In the genomic region with DNA sequence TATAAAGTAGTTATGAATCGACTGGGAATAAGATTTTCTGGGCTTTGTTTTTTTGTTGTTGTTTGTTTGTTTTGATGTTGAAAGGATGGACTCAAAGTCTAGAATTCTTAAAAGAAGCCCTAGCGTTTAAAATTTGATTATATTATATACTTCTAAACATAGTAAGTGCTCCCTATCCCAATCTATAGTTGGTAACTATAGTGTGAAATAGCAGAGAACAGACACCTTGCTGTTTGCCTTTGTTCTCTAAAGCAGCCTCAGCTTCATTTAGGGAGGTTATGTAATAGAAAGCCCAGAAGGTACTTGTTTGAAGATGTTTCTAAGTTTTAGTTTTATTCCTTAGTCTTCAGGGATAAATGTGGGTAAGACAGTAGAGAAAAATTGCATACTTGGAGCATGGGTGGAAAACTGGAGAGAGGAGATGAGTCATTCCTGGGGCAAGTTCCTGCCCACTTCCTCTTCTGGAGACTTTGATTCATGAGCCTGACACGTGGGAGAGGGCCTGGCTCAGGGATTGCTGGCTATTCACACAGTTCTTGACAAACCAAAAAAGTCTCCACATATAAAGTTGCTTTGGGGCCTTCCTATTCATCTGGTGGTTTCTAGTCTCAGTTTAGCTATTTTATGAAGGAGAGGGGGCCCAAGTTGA, we compare ENCODE assay signal across 1 cellular context.
TF ChIP-seq lines count a peak whose summit lies in the region.

No MANE protein-coding gene starts in this region.

TF ChIP-seq in K562, 482 proteins besides CTCF, POLR2A, EP300 and RAD21 (continued from another document and continues in another):
- TF ChIP-seq, protein P1, sequence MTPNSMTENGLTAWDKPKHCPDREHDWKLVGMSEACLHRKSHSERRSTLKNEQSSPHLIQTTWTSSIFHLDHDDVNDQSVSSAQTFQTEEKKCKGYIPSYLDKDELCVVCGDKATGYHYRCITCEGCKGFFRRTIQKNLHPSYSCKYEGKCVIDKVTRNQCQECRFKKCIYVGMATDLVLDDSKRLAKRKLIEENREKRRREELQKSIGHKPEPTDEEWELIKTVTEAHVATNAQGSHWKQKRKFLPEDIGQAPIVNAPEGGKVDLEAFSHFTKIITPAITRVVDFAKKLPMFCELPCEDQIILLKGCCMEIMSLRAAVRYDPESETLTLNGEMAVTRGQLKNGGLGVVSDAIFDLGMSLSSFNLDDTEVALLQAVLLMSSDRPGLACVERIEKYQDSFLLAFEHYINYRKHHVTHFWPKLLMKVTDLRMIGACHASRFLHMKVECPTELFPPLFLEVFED (CRISPR knock-in tag; conservative IDR thresholded peaks at IDR 0.05): no peak
- TF ChIP-seq MYC (IDR thresholded peaks at IDR 0.05; ENCODE audit: low read depth, low read length) (peak; percentile 63), MYC (CRISPR knock-in tag; IDR thresholded peaks at IDR 0.05; ENCODE audit: borderline replicate concordance, low read depth) (no peak), JUNB (CRISPR knock-in tag; conservative IDR thresholded peaks at IDR 0.05) (peak; percentile 51; the same call in 1 of the 2 replicates), ZNF165 (CRISPR knock-in tag; IDR thresholded peaks at IDR 0.05; ENCODE audit: borderline replicate concordance) (no peak), ZEB2 (IDR thresholded peaks at IDR 0.05) (no peak), FOSL1 (tag; conservative IDR thresholded peaks at IDR 0.05) (peak; percentile 92), ZNF384 (IDR thresholded peaks at IDR 0.05; ENCODE audit: low read depth, low read length) (no peak), SMARCB1 (IDR thresholded peaks at IDR 0.05; ENCODE audit: insufficient read length, low read depth) (no peak), MEIS2 (IDR thresholded peaks at IDR 0.05; ENCODE audit: partially characterized antibody) (peak; percentile 95), SMARCE1 (IDR thresholded peaks at IDR 0.05) (peak; percentile 75), CAMTA2 (CRISPR knock-in tag; conservative IDR thresholded peaks at IDR 0.05) (no peak), JUND (IDR thresholded peaks at IDR 0.05; ENCODE audit: borderline replicate concordance, low read depth, low read length) (peak; percentile 93), JUND (tag; IDR thresholded peaks at IDR 0.05; ENCODE audit: borderline replicate concordance, low read depth, low read length) (peak; percentile 92), BHLHE40 (IDR thresholded peaks at IDR 0.05; ENCODE audit: low read length) (no peak), L3MBTL2 (IDR thresholded peaks at IDR 0.05) (peak; percentile 46), ZNF830 (CRISPR knock-in tag; IDR thresholded peaks at IDR 0.05) (no peak), RCOR1 (IDR thresholded peaks at IDR 0.05; ENCODE audit: borderline replicate concordance in 1 of 2, low read depth in 2 of 2, low read length in 2 of 2) (0 out of 4 replicates have a peak, but pooled peaks of 1 of the 2 experiments have one; percentile 44), JUN (IDR thresholded peaks at IDR 0.05; ENCODE audit: borderline replicate concordance, low read depth, low read length) (peak; percentile 67; the same call in 1 of the 2 replicates), JUN (CRISPR knock-in tag; IDR thresholded peaks at IDR 0.05; ENCODE audit: borderline replicate concordance) (no peak), SMARCA4 (IDR thresholded peaks at IDR 0.05) (peak; percentile 50; the same call in 1 of the 2 replicates), ATF7 (IDR thresholded peaks at IDR 0.05) (0 out of 2 replicates have a peak, but pooled peaks have one; percentile 15), ZNF175 (CRISPR knock-in tag; IDR thresholded peaks at IDR 0.05; ENCODE audit: low read depth) (no peak), NCOA2 (IDR thresholded peaks at IDR 0.05; ENCODE audit: partially characterized antibody in 2 of 2) (no peak), GABPA (tag; conservative IDR thresholded peaks at IDR 0.05; ENCODE audit: low read depth) (peak; percentile 63), CREM (IDR thresholded peaks at IDR 0.05; ENCODE audit: low read depth) (no peak), NEUROD1 (IDR thresholded peaks at IDR 0.05; ENCODE audit: borderline replicate concordance, low read depth, low read length, partially characterized antibody) (no peak), ARID1B (IDR thresholded peaks at IDR 0.05) (peak; percentile 49)
- TF ChIP-seq, protein P2, sequence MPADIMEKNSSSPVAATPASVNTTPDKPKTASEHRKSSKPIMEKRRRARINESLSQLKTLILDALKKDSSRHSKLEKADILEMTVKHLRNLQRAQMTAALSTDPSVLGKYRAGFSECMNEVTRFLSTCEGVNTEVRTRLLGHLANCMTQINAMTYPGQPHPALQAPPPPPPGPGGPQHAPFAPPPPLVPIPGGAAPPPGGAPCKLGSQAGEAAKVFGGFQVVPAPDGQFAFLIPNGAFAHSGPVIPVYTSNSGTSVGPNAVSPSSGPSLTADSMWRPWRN (IDR thresholded peaks at IDR 0.05; ENCODE audit: low read depth): peak; percentile 43; the same call in 1 of the 2 replicates
- TF ChIP-seq, protein P3, sequence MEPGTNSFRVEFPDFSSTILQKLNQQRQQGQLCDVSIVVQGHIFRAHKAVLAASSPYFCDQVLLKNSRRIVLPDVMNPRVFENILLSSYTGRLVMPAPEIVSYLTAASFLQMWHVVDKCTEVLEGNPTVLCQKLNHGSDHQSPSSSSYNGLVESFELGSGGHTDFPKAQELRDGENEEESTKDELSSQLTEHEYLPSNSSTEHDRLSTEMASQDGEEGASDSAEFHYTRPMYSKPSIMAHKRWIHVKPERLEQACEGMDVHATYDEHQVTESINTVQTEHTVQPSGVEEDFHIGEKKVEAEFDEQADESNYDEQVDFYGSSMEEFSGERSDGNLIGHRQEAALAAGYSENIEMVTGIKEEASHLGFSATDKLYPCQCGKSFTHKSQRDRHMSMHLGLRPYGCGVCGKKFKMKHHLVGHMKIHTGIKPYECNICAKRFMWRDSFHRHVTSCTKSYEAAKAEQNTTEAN (CRISPR knock-in tag; IDR thresholded peaks at IDR 0.05): no peak
- TF ChIP-seq, protein P4, sequence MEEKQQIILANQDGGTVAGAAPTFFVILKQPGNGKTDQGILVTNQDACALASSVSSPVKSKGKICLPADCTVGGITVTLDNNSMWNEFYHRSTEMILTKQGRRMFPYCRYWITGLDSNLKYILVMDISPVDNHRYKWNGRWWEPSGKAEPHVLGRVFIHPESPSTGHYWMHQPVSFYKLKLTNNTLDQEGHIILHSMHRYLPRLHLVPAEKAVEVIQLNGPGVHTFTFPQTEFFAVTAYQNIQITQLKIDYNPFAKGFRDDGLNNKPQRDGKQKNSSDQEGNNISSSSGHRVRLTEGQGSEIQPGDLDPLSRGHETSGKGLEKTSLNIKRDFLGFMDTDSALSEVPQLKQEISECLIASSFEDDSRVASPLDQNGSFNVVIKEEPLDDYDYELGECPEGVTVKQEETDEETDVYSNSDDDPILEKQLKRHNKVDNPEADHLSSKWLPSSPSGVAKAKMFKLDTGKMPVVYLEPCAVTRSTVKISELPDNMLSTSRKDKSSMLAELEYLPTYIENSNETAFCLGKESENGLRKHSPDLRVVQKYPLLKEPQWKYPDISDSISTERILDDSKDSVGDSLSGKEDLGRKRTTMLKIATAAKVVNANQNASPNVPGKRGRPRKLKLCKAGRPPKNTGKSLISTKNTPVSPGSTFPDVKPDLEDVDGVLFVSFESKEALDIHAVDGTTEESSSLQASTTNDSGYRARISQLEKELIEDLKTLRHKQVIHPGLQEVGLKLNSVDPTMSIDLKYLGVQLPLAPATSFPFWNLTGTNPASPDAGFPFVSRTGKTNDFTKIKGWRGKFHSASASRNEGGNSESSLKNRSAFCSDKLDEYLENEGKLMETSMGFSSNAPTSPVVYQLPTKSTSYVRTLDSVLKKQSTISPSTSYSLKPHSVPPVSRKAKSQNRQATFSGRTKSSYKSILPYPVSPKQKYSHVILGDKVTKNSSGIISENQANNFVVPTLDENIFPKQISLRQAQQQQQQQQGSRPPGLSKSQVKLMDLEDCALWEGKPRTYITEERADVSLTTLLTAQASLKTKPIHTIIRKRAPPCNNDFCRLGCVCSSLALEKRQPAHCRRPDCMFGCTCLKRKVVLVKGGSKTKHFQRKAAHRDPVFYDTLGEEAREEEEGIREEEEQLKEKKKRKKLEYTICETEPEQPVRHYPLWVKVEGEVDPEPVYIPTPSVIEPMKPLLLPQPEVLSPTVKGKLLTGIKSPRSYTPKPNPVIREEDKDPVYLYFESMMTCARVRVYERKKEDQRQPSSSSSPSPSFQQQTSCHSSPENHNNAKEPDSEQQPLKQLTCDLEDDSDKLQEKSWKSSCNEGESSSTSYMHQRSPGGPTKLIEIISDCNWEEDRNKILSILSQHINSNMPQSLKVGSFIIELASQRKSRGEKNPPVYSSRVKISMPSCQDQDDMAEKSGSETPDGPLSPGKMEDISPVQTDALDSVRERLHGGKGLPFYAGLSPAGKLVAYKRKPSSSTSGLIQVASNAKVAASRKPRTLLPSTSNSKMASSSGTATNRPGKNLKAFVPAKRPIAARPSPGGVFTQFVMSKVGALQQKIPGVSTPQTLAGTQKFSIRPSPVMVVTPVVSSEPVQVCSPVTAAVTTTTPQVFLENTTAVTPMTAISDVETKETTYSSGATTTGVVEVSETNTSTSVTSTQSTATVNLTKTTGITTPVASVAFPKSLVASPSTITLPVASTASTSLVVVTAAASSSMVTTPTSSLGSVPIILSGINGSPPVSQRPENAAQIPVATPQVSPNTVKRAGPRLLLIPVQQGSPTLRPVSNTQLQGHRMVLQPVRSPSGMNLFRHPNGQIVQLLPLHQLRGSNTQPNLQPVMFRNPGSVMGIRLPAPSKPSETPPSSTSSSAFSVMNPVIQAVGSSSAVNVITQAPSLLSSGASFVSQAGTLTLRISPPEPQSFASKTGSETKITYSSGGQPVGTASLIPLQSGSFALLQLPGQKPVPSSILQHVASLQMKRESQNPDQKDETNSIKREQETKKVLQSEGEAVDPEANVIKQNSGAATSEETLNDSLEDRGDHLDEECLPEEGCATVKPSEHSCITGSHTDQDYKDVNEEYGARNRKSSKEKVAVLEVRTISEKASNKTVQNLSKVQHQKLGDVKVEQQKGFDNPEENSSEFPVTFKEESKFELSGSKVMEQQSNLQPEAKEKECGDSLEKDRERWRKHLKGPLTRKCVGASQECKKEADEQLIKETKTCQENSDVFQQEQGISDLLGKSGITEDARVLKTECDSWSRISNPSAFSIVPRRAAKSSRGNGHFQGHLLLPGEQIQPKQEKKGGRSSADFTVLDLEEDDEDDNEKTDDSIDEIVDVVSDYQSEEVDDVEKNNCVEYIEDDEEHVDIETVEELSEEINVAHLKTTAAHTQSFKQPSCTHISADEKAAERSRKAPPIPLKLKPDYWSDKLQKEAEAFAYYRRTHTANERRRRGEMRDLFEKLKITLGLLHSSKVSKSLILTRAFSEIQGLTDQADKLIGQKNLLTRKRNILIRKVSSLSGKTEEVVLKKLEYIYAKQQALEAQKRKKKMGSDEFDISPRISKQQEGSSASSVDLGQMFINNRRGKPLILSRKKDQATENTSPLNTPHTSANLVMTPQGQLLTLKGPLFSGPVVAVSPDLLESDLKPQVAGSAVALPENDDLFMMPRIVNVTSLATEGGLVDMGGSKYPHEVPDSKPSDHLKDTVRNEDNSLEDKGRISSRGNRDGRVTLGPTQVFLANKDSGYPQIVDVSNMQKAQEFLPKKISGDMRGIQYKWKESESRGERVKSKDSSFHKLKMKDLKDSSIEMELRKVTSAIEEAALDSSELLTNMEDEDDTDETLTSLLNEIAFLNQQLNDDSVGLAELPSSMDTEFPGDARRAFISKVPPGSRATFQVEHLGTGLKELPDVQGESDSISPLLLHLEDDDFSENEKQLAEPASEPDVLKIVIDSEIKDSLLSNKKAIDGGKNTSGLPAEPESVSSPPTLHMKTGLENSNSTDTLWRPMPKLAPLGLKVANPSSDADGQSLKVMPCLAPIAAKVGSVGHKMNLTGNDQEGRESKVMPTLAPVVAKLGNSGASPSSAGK (IDR thresholded peaks at IDR 0.05): peak; percentile 23; the same call in 1 of the 2 replicates
- TF ChIP-seq, protein P5, sequence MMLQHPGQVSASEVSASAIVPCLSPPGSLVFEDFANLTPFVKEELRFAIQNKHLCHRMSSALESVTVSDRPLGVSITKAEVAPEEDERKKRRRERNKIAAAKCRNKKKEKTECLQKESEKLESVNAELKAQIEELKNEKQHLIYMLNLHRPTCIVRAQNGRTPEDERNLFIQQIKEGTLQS (IDR thresholded peaks at IDR 0.05): peak; percentile 80
- TF ChIP-seq, protein P5 (CRISPR knock-in tag; conservative IDR thresholded peaks at IDR 0.05): no peak
- TF ChIP-seq, protein P6, sequence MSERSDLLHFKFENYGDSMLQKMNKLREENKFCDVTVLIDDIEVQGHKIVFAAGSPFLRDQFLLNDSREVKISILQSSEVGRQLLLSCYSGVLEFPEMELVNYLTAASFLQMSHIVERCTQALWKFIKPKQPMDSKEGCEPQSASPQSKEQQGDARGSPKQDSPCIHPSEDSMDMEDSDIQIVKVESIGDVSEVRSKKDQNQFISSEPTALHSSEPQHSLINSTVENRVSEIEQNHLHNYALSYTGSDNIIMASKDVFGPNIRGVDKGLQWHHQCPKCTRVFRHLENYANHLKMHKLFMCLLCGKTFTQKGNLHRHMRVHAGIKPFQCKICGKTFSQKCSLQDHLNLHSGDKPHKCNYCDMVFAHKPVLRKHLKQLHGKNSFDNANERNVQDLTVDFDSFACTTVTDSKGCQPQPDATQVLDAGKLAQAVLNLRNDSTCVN (CRISPR knock-in tag; IDR thresholded peaks at IDR 0.05): no peak
- TF ChIP-seq, protein P7, sequence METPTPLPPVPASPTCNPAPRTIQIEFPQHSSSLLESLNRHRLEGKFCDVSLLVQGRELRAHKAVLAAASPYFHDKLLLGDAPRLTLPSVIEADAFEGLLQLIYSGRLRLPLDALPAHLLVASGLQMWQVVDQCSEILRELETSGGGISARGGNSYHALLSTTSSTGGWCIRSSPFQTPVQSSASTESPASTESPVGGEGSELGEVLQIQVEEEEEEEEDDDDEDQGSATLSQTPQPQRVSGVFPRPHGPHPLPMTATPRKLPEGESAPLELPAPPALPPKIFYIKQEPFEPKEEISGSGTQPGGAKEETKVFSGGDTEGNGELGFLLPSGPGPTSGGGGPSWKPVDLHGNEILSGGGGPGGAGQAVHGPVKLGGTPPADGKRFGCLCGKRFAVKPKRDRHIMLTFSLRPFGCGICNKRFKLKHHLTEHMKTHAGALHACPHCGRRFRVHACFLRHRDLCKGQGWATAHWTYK (CRISPR knock-in tag; IDR thresholded peaks at IDR 0.05): no peak
- TF ChIP-seq, protein P8, sequence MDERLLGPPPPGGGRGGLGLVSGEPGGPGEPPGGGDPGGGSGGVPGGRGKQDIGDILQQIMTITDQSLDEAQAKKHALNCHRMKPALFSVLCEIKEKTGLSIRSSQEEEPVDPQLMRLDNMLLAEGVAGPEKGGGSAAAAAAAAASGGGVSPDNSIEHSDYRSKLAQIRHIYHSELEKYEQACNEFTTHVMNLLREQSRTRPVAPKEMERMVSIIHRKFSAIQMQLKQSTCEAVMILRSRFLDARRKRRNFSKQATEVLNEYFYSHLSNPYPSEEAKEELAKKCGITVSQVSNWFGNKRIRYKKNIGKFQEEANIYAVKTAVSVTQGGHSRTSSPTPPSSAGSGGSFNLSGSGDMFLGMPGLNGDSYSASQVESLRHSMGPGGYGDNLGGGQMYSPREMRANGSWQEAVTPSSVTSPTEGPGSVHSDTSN (CRISPR knock-in tag; IDR thresholded peaks at IDR 0.05; ENCODE audit: low read depth): 0 out of 2 replicates have a peak, but pooled peaks have one; percentile 43
- TF ChIP-seq, protein P8 (tag; conservative IDR thresholded peaks at IDR 0.05; ENCODE audit: low read depth): peak; percentile 94
